24 cellular contexts compared by ENCODE assay signal in the genomic region with DNA sequence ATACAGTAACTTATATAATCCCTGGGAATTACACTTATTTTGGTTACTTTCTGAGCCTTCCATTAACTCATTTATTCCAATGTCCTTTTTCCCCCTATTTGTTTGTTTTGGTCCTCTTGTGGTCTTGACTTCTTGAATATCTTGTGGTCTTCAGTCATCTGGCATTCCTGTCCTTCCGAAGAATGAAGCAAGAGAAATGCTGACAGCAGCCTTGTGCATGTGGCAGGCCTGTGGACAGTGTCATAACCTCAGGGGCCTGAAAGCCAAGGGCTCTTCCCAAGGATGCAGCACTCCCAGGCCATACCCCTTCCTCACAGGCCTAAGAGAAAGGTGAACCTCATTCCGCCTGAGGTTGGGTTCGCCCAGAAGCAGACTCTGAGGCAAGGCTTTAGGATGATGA.
"Had no signal": no experiment of that assay in that cellular context is flagged by ENCODE, and none has a peak within 500 bp of the region (broad histone marks: within the 10 kb centered on the region; RNA-seq: fewer than 3 reads in every experiment).

No MANE protein-coding gene starts in this region.

- DNase-seq: islet precursor cell; left ventricle myocardium inferior; midbrain; mucosa of descending colon; naive B cell; natural killer cell; nephron progenitor cell; ovary; right lobe of liver; stimulated activated CD4-positive, alpha-beta T cell treated with anti-CD3 and anti-CD28 coated beads, Interleukin-12 subunit alpha, Interleukin-12 subunit beta, amount 100 ng/mL, for 4 hours; stimulated activated CD4-positive, alpha-beta T cell treated with anti-CD3 and anti-CD28 coated beads, Interleukin-15, amount 100 ng/mL, for 24 hours; stimulated activated CD4-positive, alpha-beta T cell treated with anti-CD3 and anti-CD28 coated beads, Interleukin-2, amount 100 ng/mL, for 24 hours; stimulated activated CD4-positive, alpha-beta T cell treated with anti-CD3 and anti-CD28 coated beads, Interleukin-4, amount 100 ng/mL, for 1 hour; stimulated activated naive B cell treated with anti-CD40 and anti-IgM and Interleukin-4, amounts not matched to agents 10 μg/mL and 1 μg/mL and 100 μg/mL, for 72 hours; stimulated activated naive CD8-positive, alpha-beta T cell treated with anti-CD3 and anti-CD28 coated beads, Interleukin-15, Interleukin-2, amounts not matched to agents 100 U/mL and 50 U/mL, for 24 hours; stomach; testis; thyroid gland; transverse colon; upper lobe of left lung had no signal

- H3K27me3 ChIP-seq: ovary, right atrium auricular region, right lobe of liver, stomach, testis, thyroid gland, transverse colon, upper lobe of left lung, vagina had no signal

- H3K4me1 ChIP-seq: left ventricle myocardium inferior, right atrium auricular region, right lobe of liver, stomach, testis, thyroid gland, transverse colon, upper lobe of left lung, vagina had no signal

- H3K27ac ChIP-seq: left ventricle myocardium inferior, ovary, right atrium auricular region, right lobe of liver, skin epidermis, stomach, testis, thyroid gland, transverse colon, upper lobe of left lung, vagina had no signal

- H3K36me3 ChIP-seq: left ventricle myocardium inferior, ovary, right atrium auricular region, right lobe of liver, stomach, thyroid gland, transverse colon, upper lobe of left lung, vagina had no signal

- ATAC-seq: mucosa of descending colon; natural killer cell; right lobe of liver; stimulated activated naive B cell treated with anti-CD40 and anti-IgM and Interleukin-4, amounts not matched to agents 10 μg/mL and 1 μg/mL and 100 μg/mL, for 72 hours; stimulated activated naive CD8-positive, alpha-beta T cell treated with anti-CD3 and anti-CD28 coated beads, Interleukin-15, Interleukin-2, amounts not matched to agents 100 U/mL and 50 U/mL, for 24 hours had no signal

- H3K9me3 ChIP-seq: mucosa of descending colon, ovary, right atrium auricular region, right lobe of liver, testis, thyroid gland, transverse colon, upper lobe of left lung, vagina had no signal

- H3K4me3 ChIP-seq: left ventricle myocardium inferior, lung, mucosa of descending colon, ovary, right atrium auricular region, right lobe of liver, skin epidermis, stomach, testis, thyroid gland, transverse colon, upper lobe of left lung, vagina had no signal
